ENCODE assay signal across 24 cellular contexts in the genomic region with DNA sequence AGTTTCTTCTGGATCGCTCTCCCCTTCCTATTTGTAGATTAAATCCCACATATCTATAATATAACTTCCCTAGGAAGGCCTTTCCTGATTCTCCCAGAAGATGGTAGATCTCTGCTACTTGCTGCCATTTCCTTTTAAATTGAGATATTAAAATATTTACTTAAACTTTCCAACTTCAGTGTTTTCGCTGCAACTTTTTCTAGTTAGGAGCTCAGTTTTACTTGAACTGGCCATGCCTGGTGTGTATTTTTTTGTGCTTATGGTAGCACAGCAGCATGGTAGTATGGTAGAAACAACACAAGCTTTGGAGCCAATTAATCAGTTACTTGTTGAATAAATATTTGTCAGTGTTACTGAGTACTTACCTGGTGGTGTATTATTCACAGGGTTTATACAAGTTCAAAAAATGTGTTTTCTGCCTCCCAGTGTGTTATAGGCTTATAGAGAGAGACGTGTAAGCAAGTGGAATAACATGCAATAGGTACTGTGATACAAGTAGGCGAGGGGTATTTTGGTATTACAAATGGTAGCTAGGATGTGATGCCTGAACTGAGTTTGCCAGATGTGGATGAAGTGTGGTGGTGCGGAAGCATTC.
"Had no signal": no experiment of that assay in that cellular context is flagged by ENCODE, and none has a peak within 500 bp of the region (broad histone marks: within the 10 kb centered on the region; RNA-seq: fewer than 3 reads in every experiment).

No MANE protein-coding gene starts in this region.

- DNase-seq: effector CD4-positive, alpha-beta T cell; endodermal cell; erythroblast; foreskin melanocyte; head of caudate nucleus; hypothalamus; kidney glomerular epithelial cell; left lung; mucosa of descending colon; naive thymus-derived CD8-positive, alpha-beta T cell; psoas muscle; sigmoid colon; stimulated activated CD4-positive, alpha-beta T cell treated with anti-CD3 and anti-CD28 coated beads, Interleukin-2, amount 100 ng/mL, for 24 hours; stimulated activated CD4-positive, alpha-beta T cell treated with anti-CD3 and anti-CD28 coated beads, Interleukin-4, amount 100 ng/mL, for 4 hours; stimulated activated naive B cell treated with anti-CD40 and anti-IgM and Interleukin-4, amounts not matched to agents 10 μg/mL and 1 μg/mL and 100 μg/mL, for 72 hours; stimulated activated naive CD8-positive, alpha-beta T cell treated with anti-CD3 and anti-CD28 coated beads, Interleukin-15, amount 100 ng/mL, for 72 hours; substantia nigra; transverse colon had no signal

- FAIRE-seq: endothelial cell of umbilical vein, islet of Langerhans had no signal

- ATAC-seq: left lung; mucosa of descending colon; naive thymus-derived CD8-positive, alpha-beta T cell; psoas muscle; stimulated activated naive B cell treated with anti-CD40 and anti-IgM and Interleukin-4, amounts not matched to agents 10 μg/mL and 1 μg/mL and 100 μg/mL, for 72 hours; stimulated activated naive CD8-positive, alpha-beta T cell treated with anti-CD3 and anti-CD28 coated beads, Interleukin-15, amount 100 ng/mL, for 72 hours had no signal

- H3K4me3 ChIP-seq: coronary artery, left lung, mucosa of descending colon, psoas muscle, sigmoid colon, skin epidermis, thoracic aorta, transverse colon had no signal

- H3K27ac ChIP-seq: coronary artery, neutrophil, psoas muscle, sigmoid colon, skin epidermis, thoracic aorta, transverse colon had no signal

- H3K9me3 ChIP-seq: left lung, mucosa of descending colon, neutrophil, psoas muscle, sigmoid colon, thoracic aorta, transverse colon had no signal

- H3K27me3 ChIP-seq: left lung, neutrophil, sigmoid colon, transverse colon had no signal

- H3K36me3 ChIP-seq: neutrophil, thoracic aorta, transverse colon had no signal
